In genomic region chr7:69756235-69756634, GRCh38 we compare ENCODE assay signal across 22 cellular contexts.
DNase-seq lines count a peak whose midpoint lies in the region; ATAC-seq and TF ChIP-seq lines count a peak whose summit lies in the region.
"Had no signal": no experiment of that assay in that cellular context is flagged by ENCODE, and none has a peak within 500 bp of the region (broad histone marks: within the 10 kb centered on the region; RNA-seq: fewer than 3 reads in every experiment).

No MANE protein-coding gene starts in this region.

- H3K4me1 ChIP-seq in mesendoderm (ENCODE audit: control insufficient read depth, low read depth, low read length) = peaks cover 11% of the 10 kb centered on the region

- no peak overlapping the region for H3K4ac ChIP-seq in mesendoderm (ENCODE audit: low read depth, low read length)

- no peak overlapping the region for H2AK5ac ChIP-seq in mesendoderm (ENCODE audit: low read length)

- H3K27me3 ChIP-seq in mesendoderm (ENCODE audit: insufficient read depth, low read length, poor library complexity) = no peaks in the 10 kb centered on the region
- H3K27me3 ChIP-seq: body of pancreas, transverse colon had no signal

- no peak for ATAC-seq in HG03442 (IDR thresholded peaks at IDR 0.05; ENCODE audit: unreplicated experiment)
- ATAC-seq: activated CD8-positive, alpha-beta memory T cell treated with anti-CD3 and anti-CD28 coated beads, Interleukin-2, amount 10 ng/mL, durations not matched to agents 7 days and 5 days; body of pancreas; natural killer cell treated with Interleukin-12 subunit alpha and Interleukin-12 subunit beta and Interleukin-15 and Interleukin-18, amount 100 ng/mL, for 72 hours; psoas muscle; stimulated activated naive CD8-positive, alpha-beta T cell treated with anti-CD3 and anti-CD28 coated beads, Interleukin-15, amount 100 ng/mL, for 72 hours had no signal

- DNase-seq in AG10803 (ENCODE audit: low read depth) (peak; percentile 74), GM04503 (ENCODE audit: low read depth) (peak; percentile 23), choroid plexus epithelial cell (ENCODE audit: low read depth) (peak; percentile 29), mesendoderm (peak; percentile 75), NCI-H1048 (lab: John Stamatoyannopoulos, UW) (no peak)
- no peak for DNase-seq in activated CD4-positive, alpha-beta T cell treated with anti-CD3 and anti-CD28 coated beads for 4 hours
- DNase-seq: activated CD4-positive, alpha-beta T cell treated with anti-CD3 and anti-CD28 coated beads for 48 hours; activated CD8-positive, alpha-beta memory T cell treated with anti-CD3 and anti-CD28 coated beads, Interleukin-2, amount 10 ng/mL, durations not matched to agents 7 days and 5 days; activated naive CD8-positive, alpha-beta T cell treated with anti-CD3 and anti-CD28 coated beads for 36 hours; body of pancreas; EL; kidney glomerular epithelial cell; NCI-H2171; NCI-H524 treated with DMSO at 0.1 percent for 48 hours; psoas muscle; stimulated activated CD4-positive, alpha-beta T cell treated with anti-CD3 and anti-CD28 coated beads, Interleukin-4, amount 100 ng/mL, for 4 hours; stimulated activated naive CD8-positive, alpha-beta T cell treated with anti-CD3 and anti-CD28 coated beads, Interleukin-15, amount 100 ng/mL, for 72 hours; T-helper 1 cell; transverse colon had no signal

- no peak overlapping the region for H3K18ac ChIP-seq in mesendoderm (ENCODE audit: low read length)

- H2BK15ac ChIP-seq in mesendoderm (replicated peaks; ENCODE audit: low read depth) = no peak overlapping the region

- no peak overlapping the region for H3K4me3 ChIP-seq in AG10803 (ENCODE audit: low read length)
- no peak overlapping the region for H3K4me3 ChIP-seq in choroid plexus epithelial cell (ENCODE audit: low read depth, low read length)
- no peak overlapping the region for H3K4me3 ChIP-seq in mesendoderm (ENCODE audit: low read length)
- H3K4me3 ChIP-seq: body of pancreas, coronary artery, psoas muscle, transverse colon had no signal

- no CpG with 5 or more reads among the region's 1 CpG for WGBS in mesendoderm (ENCODE audit: extremely low coverage, insufficient coverage, low lambda C conversion rate)

- no peaks in the 10 kb centered on the region for H3K36me3 ChIP-seq in mesendoderm (ENCODE audit: control insufficient read depth, insufficient read depth, low read length)
- H3K36me3 ChIP-seq: transverse colon had no signal

- TF ChIP-seq CTCF in AG10803 (conservative IDR thresholded peaks at IDR 0.05; ENCODE audit: low read length) = no peak
- TF ChIP-seq CTCF in choroid plexus epithelial cell (conservative IDR thresholded peaks at IDR 0.05; ENCODE audit: low read depth, low read length) = no peak

- no peak overlapping the region for H3K23ac ChIP-seq in mesendoderm (ENCODE audit: low read length)

- no peaks in the 10 kb centered on the region for H3K79me1 ChIP-seq in mesendoderm (ENCODE audit: low read length)

- no peak overlapping the region for H3K27ac ChIP-seq in mesendoderm (ENCODE audit: low read depth, low read length)
- H3K27ac ChIP-seq: body of pancreas, coronary artery, psoas muscle, transverse colon had no signal

- H2BK5ac ChIP-seq in mesendoderm (ENCODE audit: low read length) = no peak overlapping the region

- no peak overlapping the region for H2BK120ac ChIP-seq in mesendoderm (ENCODE audit: low read depth, low read length)

- no peak overlapping the region for H4K8ac ChIP-seq in mesendoderm (ENCODE audit: low read depth, low read length)

- H4K5ac ChIP-seq in mesendoderm (ENCODE audit: low read length) = no peak overlapping the region

- no peaks in the 10 kb centered on the region for H3K79me2 ChIP-seq in mesendoderm (ENCODE audit: control insufficient read depth, insufficient read depth, low read length)

- H3K56ac ChIP-seq in mesendoderm (ENCODE audit: low read length) = no peak overlapping the region

- no peak overlapping the region for H3K4me2 ChIP-seq in mesendoderm (ENCODE audit: low read length)

- no peak overlapping the region for H3K9ac ChIP-seq in mesendoderm (ENCODE audit: low read length)

Comparison
In these comparisons a context has a peak if more than half of its experiments do, and no peak if none do; other contexts are left out.
1. DNase-seq: peak in AG10803 (single experiment), GM04503 (single experiment), choroid plexus epithelial cell (single experiment) and mesendoderm (single experiment); none in NCI-H1048 (single experiment) and activated CD4-positive, alpha-beta T cell treated with anti-CD3 and anti-CD28 coated beads for 4 hours (0 of 2).